In genomic region chr12:95820096-95820703, GRCh38 we compare ENCODE assay signal across 8 cellular contexts. TPM values are rescaled to one million over a fixed set of nuclear protein-coding genes. Genes with fewer than 3 reads are reported as not detected.
DNase-seq lines count a peak whose midpoint lies in the region; ATAC-seq, FAIRE-seq and TF ChIP-seq lines count a peak whose summit lies in the region.

No MANE protein-coding gene starts in this region.

- H3K27ac ChIP-seq in astrocyte (ENCODE audit: low read depth, low read length) = no peak overlapping the region

- no peak for DNase-seq in GM12865 (ENCODE audit: low read depth)
- DNase-seq in NCI-H1694 (lab: John Stamatoyannopoulos, UW) = peak; percentile 80
- DNase-seq in astrocyte (ENCODE audit: low read depth) = peak; percentile 25
- peak; percentile 45 for DNase-seq in left kidney (ENCODE audit: low read depth, low spot score)
- DNase-seq in activated effector memory CD4-positive, alpha-beta T cell treated with anti-CD3 and anti-CD28 coated beads, Interleukin-2, amount 50 U/mL, for 16 hours = no peak

- H3K4me1 Mint-ChIP-seq in astrocyte (ENCODE audit: low read depth, unreplicated experiment) = no peaks in the 10 kb centered on the region

- H3K4me3 ChIP-seq in GM12865 (ENCODE audit: low read depth, low read length) (no peak overlapping the region), astrocyte (ENCODE audit: insufficient read depth, low read depth, low read length) (no peak overlapping the region)

- no peaks in the 10 kb centered on the region for H3K79me2 ChIP-seq in astrocyte (ENCODE audit: insufficient read depth, low read length)

- peak; percentile 23 for TF ChIP-seq CTCF in GM12865 (IDR thresholded peaks at IDR 0.05; ENCODE audit: insufficient read depth, low read depth, low read length, missing control alignments)
- peak; percentile 70 for TF ChIP-seq CTCF in astrocyte (IDR thresholded peaks at IDR 0.05; ENCODE audit: insufficient read depth, low read depth, low read length)

- H3K27ac Mint-ChIP-seq in astrocyte (ENCODE audit: unreplicated experiment) = no peak overlapping the region

- no peak overlapping the region for H3K9ac ChIP-seq in astrocyte (ENCODE audit: low read length)

- H2AFZ ChIP-seq in astrocyte (ENCODE audit: low read depth, low read length) = no peak overlapping the region

- no peaks in the 10 kb centered on the region for H3K36me3 ChIP-seq in astrocyte (ENCODE audit: insufficient read depth, low read length)

- H3K9me3 Mint-ChIP-seq in astrocyte (ENCODE audit: unreplicated experiment) = no peaks in the 10 kb centered on the region

- FAIRE-seq in astrocyte (lab: Jason Lieb, UNC) = peak; percentile 26

- ATAC-seq in HG03571 (IDR thresholded peaks at IDR 0.05; ENCODE audit: unreplicated experiment) (no peak), HG02870 (IDR thresholded peaks at IDR 0.05; ENCODE audit: unreplicated experiment) (no peak), GM18867 (IDR thresholded peaks at IDR 0.05; ENCODE audit: unreplicated experiment) (no peak)

- no peaks in the 10 kb centered on the region for H3K27me3 ChIP-seq in astrocyte (ENCODE audit: insufficient read depth, low read length)

- H4K20me1 ChIP-seq in astrocyte (ENCODE audit: insufficient read depth, low read length) = no peaks in the 10 kb centered on the region

- H3K4me1 ChIP-seq in astrocyte (ENCODE audit: insufficient read depth, low read length) = no peaks in the 10 kb centered on the region

- H3K9me3 ChIP-seq in astrocyte (ENCODE audit: insufficient read depth, low read depth, low read length) = no peaks in the 10 kb centered on the region

- no peak overlapping the region for H3K4me3 Mint-ChIP-seq in astrocyte (ENCODE audit: unreplicated experiment)

- H3K36me3 Mint-ChIP-seq in astrocyte (ENCODE audit: low read depth, unreplicated experiment) = no peaks in the 10 kb centered on the region

- H3K4me2 ChIP-seq in astrocyte (ENCODE audit: low read length) = no peak overlapping the region

- H3K27me3 Mint-ChIP-seq in astrocyte (ENCODE audit: low read depth, unreplicated experiment) = no peaks in the 10 kb centered on the region

RNA-seq across cellular contexts. Expression of gene NTN4, which starts 29.6 kb away (rescaled TPM):
- total RNA-seq in astrocyte = 22.6 and 28.9 TPM in 2 replicates

RNA-seq across cellular contexts. Expression of gene SNRPF, which starts 38.6 kb away (rescaled TPM):
- total RNA-seq in astrocyte = 23.1 and 24.9 TPM in 2 replicates

Comparison
In these comparisons a context has a peak if more than half of its experiments do, and no peak if none do; other contexts are left out.
1. DNase-seq: peak in NCI-H1694 (single experiment), astrocyte (single experiment) and left kidney (single experiment); none in GM12865 (single experiment) and activated effector memory CD4-positive, alpha-beta T cell treated with anti-CD3 and anti-CD28 coated beads, Interleukin-2, amount 50 U/mL, for 16 hours (single experiment).